In genomic region chrX:53093177-53093655, GRCh38 we compare ENCODE assay signal across 8 cellular contexts. TPM values are rescaled to one million over a fixed set of nuclear protein-coding genes. Genes with fewer than 3 reads are reported as not detected.
DNase-seq lines count a peak whose midpoint lies in the region; ATAC-seq and TF ChIP-seq lines count a peak whose summit lies in the region.

No MANE protein-coding gene starts in this region.

- no peaks in the 10 kb centered on the region for H3K9me2 ChIP-seq in MM.1S (replicated peaks; ENCODE audit: insufficient read depth, low read length)

- peaks cover 12% of the 10 kb centered on the region; the same call in 1 of the 2 replicates for H3K79me2 ChIP-seq in MM.1S (ENCODE audit: low read length)
- no peaks in the 10 kb centered on the region for H3K79me2 ChIP-seq in trophoblast cell (ENCODE audit: control insufficient read depth, insufficient read depth, low read length, poor library complexity)

- no CpG with 5 or more reads among the region's 16 CpGs for WGBS in trophoblast cell (ENCODE audit: extremely low coverage, insufficient coverage, insufficient read length)
- WGBS in urinary bladder = under 1% methylated on average over 16 of the region's 16 CpGs

- H2AK5ac ChIP-seq in trophoblast cell (ENCODE audit: low read length) = no peak overlapping the region

- H3F3A ChIP-seq in MM.1S (ENCODE audit: insufficient read depth, low read length) = peaks cover 4% of the 10 kb centered on the region

- H3K18ac ChIP-seq in trophoblast cell (ENCODE audit: low read length) = no peak overlapping the region

- H2BK120ac ChIP-seq in trophoblast cell (ENCODE audit: insufficient read depth, low read length, poor library complexity) = peak overlapping the region; percentile 49

- H3K27ac ChIP-seq in MM.1S (ENCODE audit: low read length) (peak overlapping the region; percentile 80), trophoblast cell (ENCODE audit: low read depth, low read length) (peak overlapping the region; percentile 57), urinary bladder (ENCODE audit: low read depth) (peak overlapping the region; percentile 79)

- H3K36me3 ChIP-seq in MM.1S (replicated peaks; ENCODE audit: insufficient read depth, low read length) (no peaks in the 10 kb centered on the region), trophoblast cell (ENCODE audit: control insufficient read depth in 1 of 2, insufficient read depth in 2 of 2, low read length in 2 of 2) (no peaks in the 10 kb centered on the region), urinary bladder (ENCODE audit: insufficient read depth) (no peaks in the 10 kb centered on the region)

- DNase-seq in COLO668 (lab: John Stamatoyannopoulos, UW; ENCODE audit: unreplicated experiment) (peak; percentile 85), MM.1S (peak; percentile 76), cardiac septum (ENCODE audit: low spot score) (peak; percentile 88), trophoblast cell (peak; percentile 71 to 78)
- peak; percentile 48 for DNase-seq in activated naive CD8-positive, alpha-beta T cell treated with anti-CD3 and anti-CD28 coated beads, Interleukin-2, amount 50 U/mL, for 16 hours (ENCODE audit: low read depth, low spot score)

- H3K4me3 ChIP-seq in MM.1S (ENCODE audit: low read length) = peak overlapping the region; percentile 70
- H3K4me3 ChIP-seq in trophoblast cell (ENCODE audit: low read depth, low read length) = no peak overlapping the region
- peak overlapping the region; percentile 65 for H3K4me3 ChIP-seq in urinary bladder (ENCODE audit: low read depth, low read length)

- no peak overlapping the region for H3K4ac ChIP-seq in trophoblast cell (ENCODE audit: low read depth, low read length)

- H3K9me3 ChIP-seq in MM.1S (replicated peaks; ENCODE audit: insufficient read depth, low read length) = no peaks in the 10 kb centered on the region
- H3K9me3 ChIP-seq in trophoblast cell (ENCODE audit: insufficient read depth, low read depth, low read length) = no peaks in the 10 kb centered on the region

- ATAC-seq in GM21619 (IDR thresholded peaks at IDR 0.05; ENCODE audit: unreplicated experiment) (peak; percentile 47), SK-N-SH treated with all-trans-retinoic acid at 6 μM for 48 hours (peak; percentile 79)

- no peak overlapping the region for H3K23ac ChIP-seq in trophoblast cell (ENCODE audit: low read length)

- H3K14ac ChIP-seq in trophoblast cell (ENCODE audit: low read length) = no peak overlapping the region

- peak overlapping the region; percentile 68 for H3K9ac ChIP-seq in MM.1S (ENCODE audit: low read length)
- H3K9ac ChIP-seq in trophoblast cell (ENCODE audit: low read length) = no peak overlapping the region

- H3K4me1 ChIP-seq in MM.1S (ENCODE audit: low read length) (no peaks in the 10 kb centered on the region), trophoblast cell (ENCODE audit: control insufficient read depth in 1 of 2, insufficient read depth in 2 of 2, low read length in 2 of 2) (no peaks in the 10 kb centered on the region), urinary bladder (ENCODE audit: insufficient read depth) (no peaks in the 10 kb centered on the region)

- intact Hi-C loops in cardiac septum (cut with DNase I) = loop anchor here (10.0 kb wide), 1 partner anchor 132 kb away; the partner anchor contains the start of gene KDM5C

- H4K12ac ChIP-seq in trophoblast cell (ENCODE audit: low read depth, low read length) = peak overlapping the region; percentile 26

- H4K20me1 ChIP-seq in MM.1S (ENCODE audit: insufficient read depth, low read length) = no peaks in the 10 kb centered on the region

- H3K27me3 ChIP-seq in MM.1S (replicated peaks; ENCODE audit: insufficient read depth, low read length) = no peaks in the 10 kb centered on the region
- no peaks in the 10 kb centered on the region for H3K27me3 ChIP-seq in trophoblast cell (ENCODE audit: insufficient read depth, low read length)

- peak overlapping the region; percentile 71 for H3K4me2 ChIP-seq in MM.1S (ENCODE audit: low read depth, low read length)
- peak overlapping the region; percentile 83 for H3K4me2 ChIP-seq in trophoblast cell (ENCODE audit: low read length)

- TF ChIP-seq CTCF in MM.1S (IDR thresholded peaks at IDR 0.05; ENCODE audit: low read length) = peak; percentile 51

- H4K8ac ChIP-seq in trophoblast cell (ENCODE audit: low read depth, low read length) = peak overlapping the region; percentile 93

- H2BK12ac ChIP-seq in trophoblast cell (ENCODE audit: low read length) = no peak overlapping the region

- H4K91ac ChIP-seq in trophoblast cell (ENCODE audit: low read depth, low read length) = peak overlapping the region; percentile 64

- H2AFZ ChIP-seq in MM.1S (ENCODE audit: low read length) = peak overlapping the region; percentile 85
- H2AFZ ChIP-seq in trophoblast cell (ENCODE audit: insufficient read depth, low read length, poor library complexity) = peak overlapping the region; percentile 52

- peaks cover 7% of the 10 kb centered on the region for H3K79me1 ChIP-seq in trophoblast cell (ENCODE audit: low read length)

- H2BK5ac ChIP-seq in trophoblast cell (ENCODE audit: low read depth, low read length, poor library complexity) = peak overlapping the region; percentile 15

TF ChIP-seq in SK-N-SH treated with all-trans-retinoic acid at 6 μM for 48 hours, 23 proteins besides CTCF, POLR2A, EP300 and RAD21 (continues in another document):
- TF ChIP-seq, protein P1, sequence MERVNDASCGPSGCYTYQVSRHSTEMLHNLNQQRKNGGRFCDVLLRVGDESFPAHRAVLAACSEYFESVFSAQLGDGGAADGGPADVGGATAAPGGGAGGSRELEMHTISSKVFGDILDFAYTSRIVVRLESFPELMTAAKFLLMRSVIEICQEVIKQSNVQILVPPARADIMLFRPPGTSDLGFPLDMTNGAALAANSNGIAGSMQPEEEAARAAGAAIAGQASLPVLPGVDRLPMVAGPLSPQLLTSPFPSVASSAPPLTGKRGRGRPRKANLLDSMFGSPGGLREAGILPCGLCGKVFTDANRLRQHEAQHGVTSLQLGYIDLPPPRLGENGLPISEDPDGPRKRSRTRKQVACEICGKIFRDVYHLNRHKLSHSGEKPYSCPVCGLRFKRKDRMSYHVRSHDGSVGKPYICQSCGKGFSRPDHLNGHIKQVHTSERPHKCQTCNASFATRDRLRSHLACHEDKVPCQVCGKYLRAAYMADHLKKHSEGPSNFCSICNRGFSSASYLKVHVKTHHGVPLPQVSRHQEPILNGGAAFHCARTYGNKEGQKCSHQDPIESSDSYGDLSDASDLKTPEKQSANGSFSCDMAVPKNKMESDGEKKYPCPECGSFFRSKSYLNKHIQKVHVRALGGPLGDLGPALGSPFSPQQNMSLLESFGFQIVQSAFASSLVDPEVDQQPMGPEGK (CRISPR knock-in tag; IDR thresholded peaks at IDR 0.05; ENCODE audit: borderline replicate concordance) = no peak
- TF ChIP-seq OSR1 (CRISPR knock-in tag; IDR thresholded peaks at IDR 0.05) (no peak), RARB (CRISPR knock-in tag; IDR thresholded peaks at IDR 0.05) (no peak), GLIS3 (CRISPR knock-in tag; IDR thresholded peaks at IDR 0.05) (no peak), ZFP30 (CRISPR knock-in tag; IDR thresholded peaks at IDR 0.05) (no peak), ISL1 (CRISPR knock-in tag; IDR thresholded peaks at IDR 0.05) (no peak), ZFP3 (CRISPR knock-in tag; IDR thresholded peaks at IDR 0.05) (no peak), SNAI2 (CRISPR knock-in tag; IDR thresholded peaks at IDR 0.05) (no peak), ARNTL (CRISPR knock-in tag; IDR thresholded peaks at IDR 0.05; ENCODE audit: borderline replicate concordance, low read depth) (no peak), TCF4 (CRISPR knock-in tag; IDR thresholded peaks at IDR 0.05; ENCODE audit: borderline replicate concordance) (no peak), ZNF70 (CRISPR knock-in tag; IDR thresholded peaks at IDR 0.05) (no peak), PPARA (CRISPR knock-in tag; IDR thresholded peaks at IDR 0.05; ENCODE audit: borderline replicate concordance) (no peak)
- TF ChIP-seq, protein P2, sequence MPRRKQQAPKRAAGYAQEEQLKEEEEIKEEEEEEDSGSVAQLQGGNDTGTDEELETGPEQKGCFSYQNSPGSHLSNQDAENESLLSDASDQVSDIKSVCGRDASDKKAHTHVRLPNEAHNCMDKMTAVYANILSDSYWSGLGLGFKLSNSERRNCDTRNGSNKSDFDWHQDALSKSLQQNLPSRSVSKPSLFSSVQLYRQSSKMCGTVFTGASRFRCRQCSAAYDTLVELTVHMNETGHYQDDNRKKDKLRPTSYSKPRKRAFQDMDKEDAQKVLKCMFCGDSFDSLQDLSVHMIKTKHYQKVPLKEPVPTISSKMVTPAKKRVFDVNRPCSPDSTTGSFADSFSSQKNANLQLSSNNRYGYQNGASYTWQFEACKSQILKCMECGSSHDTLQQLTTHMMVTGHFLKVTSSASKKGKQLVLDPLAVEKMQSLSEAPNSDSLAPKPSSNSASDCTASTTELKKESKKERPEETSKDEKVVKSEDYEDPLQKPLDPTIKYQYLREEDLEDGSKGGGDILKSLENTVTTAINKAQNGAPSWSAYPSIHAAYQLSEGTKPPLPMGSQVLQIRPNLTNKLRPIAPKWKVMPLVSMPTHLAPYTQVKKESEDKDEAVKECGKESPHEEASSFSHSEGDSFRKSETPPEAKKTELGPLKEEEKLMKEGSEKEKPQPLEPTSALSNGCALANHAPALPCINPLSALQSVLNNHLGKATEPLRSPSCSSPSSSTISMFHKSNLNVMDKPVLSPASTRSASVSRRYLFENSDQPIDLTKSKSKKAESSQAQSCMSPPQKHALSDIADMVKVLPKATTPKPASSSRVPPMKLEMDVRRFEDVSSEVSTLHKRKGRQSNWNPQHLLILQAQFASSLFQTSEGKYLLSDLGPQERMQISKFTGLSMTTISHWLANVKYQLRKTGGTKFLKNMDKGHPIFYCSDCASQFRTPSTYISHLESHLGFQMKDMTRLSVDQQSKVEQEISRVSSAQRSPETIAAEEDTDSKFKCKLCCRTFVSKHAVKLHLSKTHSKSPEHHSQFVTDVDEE (CRISPR knock-in tag; IDR thresholded peaks at IDR 0.05) = no peak

RNA-seq across cellular contexts. Expression of gene KANTR, which starts 0.7 kb away (rescaled TPM):
- 7.2 TPM for total RNA-seq in cardiac septum
- polyA plus RNA-seq in trophoblast cell (2013) = 2.6 and 3.0 TPM in 2 replicates
- total RNA-seq in urinary bladder = 33.1 TPM
- polyA plus RNA-seq in urinary bladder = 4.2 TPM

RNA-seq across cellular contexts. Expression of gene TSPYL2, which starts 11.0 kb away (rescaled TPM):
- total RNA-seq in cardiac septum (34.2 TPM), urinary bladder (18.9 TPM)
- polyA plus RNA-seq in trophoblast cell (2013) = 22.7 and 22.8 TPM in 2 replicates
- polyA plus RNA-seq in urinary bladder = 105 TPM

RNA-seq across cellular contexts. Expression of gene GPR173, which starts 44.6 kb away (rescaled TPM):
- total RNA-seq in cardiac septum (3.2 TPM), urinary bladder (5.6 TPM)
- 0.15 and 0.16 TPM in 2 replicates for polyA plus RNA-seq in trophoblast cell (2013)
- polyA plus RNA-seq in urinary bladder = 1.5 TPM
